8 cellular contexts compared by ENCODE assay signal in the genomic region with DNA sequence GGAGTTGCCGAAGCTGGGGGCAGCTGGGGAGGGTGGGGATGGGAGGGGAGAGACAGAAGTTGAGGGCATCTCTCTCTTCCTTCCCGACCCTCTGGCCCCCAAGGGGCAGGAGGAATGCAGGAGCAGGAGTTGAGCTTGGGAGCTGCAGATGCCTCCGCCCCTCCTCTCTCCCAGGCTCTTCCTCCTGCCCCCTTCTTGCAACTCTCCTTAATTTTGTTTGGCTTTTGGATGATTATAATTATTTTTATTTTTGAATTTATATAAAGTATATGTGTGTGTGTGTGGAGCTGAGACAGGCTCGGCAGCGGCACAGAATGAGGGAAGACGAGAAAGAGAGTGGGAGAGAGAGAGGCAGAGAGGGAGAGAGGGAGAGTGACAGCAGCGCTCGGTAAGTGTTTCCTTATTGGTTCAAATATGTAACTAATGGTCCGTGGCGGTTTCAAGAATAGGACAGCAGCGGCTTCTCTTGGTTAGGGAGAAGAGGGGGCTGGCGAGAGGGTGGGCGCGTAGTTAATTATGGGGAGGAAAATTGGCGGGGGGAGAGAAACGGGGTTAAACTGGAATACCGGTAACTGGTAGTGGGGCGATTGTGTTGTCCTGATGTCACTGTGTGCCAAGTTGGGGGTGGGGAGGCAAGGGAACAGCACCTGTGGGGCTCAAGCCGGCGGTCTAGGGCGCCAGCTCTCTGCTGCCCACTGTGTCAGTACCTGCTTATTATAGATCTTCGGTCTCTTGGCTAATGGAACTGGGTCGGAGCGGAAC. TPM values are rescaled to one million over a fixed set of nuclear protein-coding genes. Genes with fewer than 3 reads are reported as not detected.
DNase-seq lines count a peak whose midpoint lies in the region; ATAC-seq and TF ChIP-seq lines count a peak whose summit lies in the region.

No MANE protein-coding gene starts in this region.

- WGBS in esophagus muscularis mucosa = 4% methylated on average over 24 of the region's 24 CpGs

- H3K4me2 ChIP-seq in osteoblast (ENCODE audit: insufficient read depth, low read length) = peak overlapping the region; percentile 94

- DNase-seq in Caki2 (ENCODE audit: low read depth) (peak; percentile 81), RPMI7951 (ENCODE audit: low read depth) (peak; percentile 50), esophagus muscularis mucosa (ENCODE audit: extremely low spot score) (no peak), osteoblast (ENCODE audit: insufficient read length, low spot score, missing footprints) (peak; percentile 94), hippocampal formation (lab: John Stamatoyannopoulos, UW) (no peak), GDM1 (lab: John Stamatoyannopoulos, UW) (no peak)

- no peak for TF ChIP-seq EP300 in esophagus muscularis mucosa (IDR thresholded peaks at IDR 0.05)

- H3K4me3 ChIP-seq in esophagus muscularis mucosa = peak overlapping the region; percentile 48 to 62 (median 53)
- H3K4me3 ChIP-seq in osteoblast (ENCODE audit: insufficient read depth, low read length) = peak overlapping the region; percentile 94

- H2AFZ ChIP-seq in osteoblast (ENCODE audit: low read length) = peak overlapping the region; percentile 57

- H3K27me3 ChIP-seq in esophagus muscularis mucosa (peaks cover 0 to 100% (median 59%) of the 10 kb centered on the region in 4 donors), osteoblast (ENCODE audit: insufficient read depth, low read length) (no peaks in the 10 kb centered on the region)

- H3K9me3 ChIP-seq in esophagus muscularis mucosa (no peaks in the 10 kb centered on the region), osteoblast (ENCODE audit: low read depth, low read length) (no peaks in the 10 kb centered on the region)

- in situ Hi-C loops in Caki2 (cut with HindIII; ENCODE audit: low pct_unique_long_range_greater_than_20kb, low sequenced_read_pairs) = loop anchor here (25.0 kb wide), 1 partner anchor 195 kb away; no protein-coding TSS in a partner anchor

- peaks cover 82% of the 10 kb centered on the region for H3K79me2 ChIP-seq in osteoblast (ENCODE audit: insufficient read depth, low read length)

- no peak for TF ChIP-seq CTCF in esophagus muscularis mucosa (IDR thresholded peaks at IDR 0.05)
- TF ChIP-seq CTCF in osteoblast (IDR thresholded peaks at IDR 0.05; ENCODE audit: extremely low read depth, low read depth, low read length) = no peak

- peaks cover 22 to 57% (median 44%) of the 10 kb centered on the region in 4 donors for H3K4me1 ChIP-seq in esophagus muscularis mucosa
- peaks cover 59% of the 10 kb centered on the region for H3K4me1 ChIP-seq in osteoblast (ENCODE audit: insufficient read depth, low read length)

- no peak for TF ChIP-seq POLR2A in esophagus muscularis mucosa (IDR thresholded peaks at IDR 0.05; ENCODE audit: low read depth)

- H3K27ac ChIP-seq in esophagus muscularis mucosa (replicated peaks in 1 of 4) = peak overlapping the region in 3 of 4 donors; percentile 22 to 61 (median 36)
- peak overlapping the region; percentile 96 for H3K27ac ChIP-seq in osteoblast (ENCODE audit: low read depth, low read length)

- intact Hi-C loops in esophagus muscularis mucosa (cut with DNase I) = loop anchor here (10.0 kb wide), 1 partner anchor 348 kb away; the partner anchor contains the start of gene GPR84

- peaks cover 15% of the 10 kb centered on the region for H4K20me1 ChIP-seq in osteoblast (ENCODE audit: insufficient read depth, low read length)

- ATAC-seq in GM19452 (IDR thresholded peaks at IDR 0.05; ENCODE audit: unreplicated experiment) = peak; percentile 18
- peak; percentile 27 for ATAC-seq in HG03520 (IDR thresholded peaks at IDR 0.05; ENCODE audit: unreplicated experiment)

- no peaks in the 10 kb centered on the region for H3K36me3 ChIP-seq in esophagus muscularis mucosa
- H3K36me3 ChIP-seq in osteoblast (ENCODE audit: insufficient read depth, low read length) = no peaks in the 10 kb centered on the region

RNA-seq across cellular contexts. Expression of gene HOXC8, which starts 8.4 kb away (rescaled TPM):
- not detected in 2 replicates for total RNA-seq in Caki2 (2014; rRNA removed; shearing (Covaris generic); ENCODE audit: low replicate concordance)
- total RNA-seq in RPMI7951 (2014; rRNA removed; shearing (Covaris generic)) = 0.88 and 1.8 TPM in 2 replicates
- total RNA-seq in esophagus muscularis mucosa (not detected), osteoblast (3.2 and 5.1 TPM in 2 replicates)

RNA-seq across cellular contexts. Expression of gene HOXC6, which starts 11.0 kb away (rescaled TPM):
- total RNA-seq in Caki2 (2014; rRNA removed; shearing (Covaris generic); ENCODE audit: low replicate concordance) = 0.68 TPM in 1 of 2 replicates, not detected in the other
- total RNA-seq in RPMI7951 (2014; rRNA removed; shearing (Covaris generic)) = 0.84 and 1.5 TPM in 2 replicates
- under 1 TPM in 3 of 4 donors, not detected in 1; 0.23 to 0.42 (median 0.32) TPM for total RNA-seq in esophagus muscularis mucosa
- total RNA-seq in osteoblast = 5.6 and 7.2 TPM in 2 replicates

RNA-seq across cellular contexts. Expression of gene HOXC5, which starts 15.6 kb away (rescaled TPM):
- not detected in 2 replicates for total RNA-seq in Caki2 (2014; rRNA removed; shearing (Covaris generic); ENCODE audit: low replicate concordance)
- 0.78 and 2.0 TPM in 2 replicates for total RNA-seq in RPMI7951 (2014; rRNA removed; shearing (Covaris generic))
- total RNA-seq in esophagus muscularis mucosa (1 to 10 TPM in 1 of 4 donors, under 1 TPM in 1, not detected in 2; 0.83 to 2.0 TPM), osteoblast (1.8 and 2.1 TPM in 2 replicates)

RNA-seq across cellular contexts. Expression of gene HOXC9, which starts 17.2 kb away (rescaled TPM):
- total RNA-seq in Caki2 (2014; rRNA removed; shearing (Covaris generic); ENCODE audit: low replicate concordance) = 1.4 and 2.4 TPM in 2 replicates
- total RNA-seq in RPMI7951 (2014; rRNA removed; shearing (Covaris generic)) = 4.3 and 5.9 TPM in 2 replicates
- total RNA-seq in esophagus muscularis mucosa = not detected
- total RNA-seq in osteoblast = 8.3 and 11.6 TPM in 2 replicates

RNA-seq across cellular contexts. Expression of gene HOXC10, which starts 32.3 kb away (rescaled TPM):
- 6.5 and 38.1 TPM in 2 replicates for total RNA-seq in Caki2 (2014; rRNA removed; shearing (Covaris generic); ENCODE audit: low replicate concordance)
- 4.0 and 5.1 TPM in 2 replicates for total RNA-seq in RPMI7951 (2014; rRNA removed; shearing (Covaris generic))
- total RNA-seq in esophagus muscularis mucosa (not detected), osteoblast (9.7 and 11.2 TPM in 2 replicates)

Comparison
In these comparisons a context has a peak if more than half of its experiments do, and no peak if none do; other contexts are left out.
1. DNase-seq: peak in Caki2 (single experiment), RPMI7951 (single experiment) and osteoblast (single experiment); none in esophagus muscularis mucosa (single experiment), hippocampal formation (0 of 2) and GDM1 (single experiment).